In genomic region chr1:148038462-148039333, GRCh38 we compare ENCODE assay signal across 8 cellular contexts.
DNase-seq lines count a peak whose midpoint lies in the region; ATAC-seq and TF ChIP-seq lines count a peak whose summit lies in the region.
"Not testable (repeated sequence)": the region's sequence is repeated elsewhere in the genome, so short reads cannot be mapped to it uniquely, and the experiment has no call there.

No MANE protein-coding gene starts in this region.

- not testable (repeated sequence) for H3K9me3 Mint-ChIP-seq in GM23338, natural killer cell

- POLR2A ChIA-PET in Panc1 (lab: Charles Lee): interaction anchor here (0.7 to 1.0 kb wide), 2 partner anchors 225 to 296 kb away, joined by 3 read pairs; no protein-coding TSS in a partner anchor

- peak overlapping the region; percentile 91; the same call in 1 of the 2 replicates for H3K27ac ChIP-seq in GM23338 (ENCODE audit: low read depth)
- peak overlapping the region; percentile 68; the same call in 1 of the 2 replicates for H3K27ac ChIP-seq in Panc1 (ENCODE audit: low read length)
- peak overlapping the region in 4 of 5 donors; percentile 58 to 83 (median 69) for H3K27ac ChIP-seq in stomach

- H3K9me3 ChIP-seq in Panc1 (ENCODE audit: control insufficient read depth, insufficient read depth, low read depth, low read length); stomach: not testable (repeated sequence)

- H3K79me2 ChIP-seq in GM23338 (replicated peaks; ENCODE audit: insufficient read depth): not testable (repeated sequence)

- H3K4me1 Mint-ChIP-seq in GM23338, natural killer cell: not testable (repeated sequence)

- TF ChIP-seq POLR2A in stomach (IDR thresholded peaks at IDR 0.05): peak in 2 of 4 donors; percentile 83 to 99

- H3K4me3 Mint-ChIP-seq in GM23338 (peak overlapping the region; percentile 74), natural killer cell (peak overlapping the region; percentile 90)

- TSS peak; percentile 100 for BruUV-seq in Panc1 (replicated peaks; lab: Mats Ljungman, UMichigan)

- in situ Hi-C loops in KBM-7 (cut with MboI; ENCODE audit: low pct_unique_long_range_greater_than_20kb, low sequenced_read_pairs); Panc1 (cut with HindIII; ENCODE audit: low pct_unique_long_range_greater_than_20kb, low sequenced_read_pairs): not testable (repeated sequence)

- ATAC-seq in GM23338 (peak; percentile 85), Panc1 (peak; percentile 91), natural killer cell (peak; percentile 87 to 90 (median 89))

- CTCF ChIA-PET in Panc1 (lab: Charles Lee): not testable (repeated sequence)

- not testable (repeated sequence) for H3K4me1 ChIP-seq in GM23338 (ENCODE audit: insufficient read depth); Panc1 (ENCODE audit: control insufficient read depth, insufficient read depth, low read length); stomach

- H3K4me2 ChIP-seq in GM23338: peak overlapping the region; percentile 82

- intact Hi-C loops in Panc1 (cut with micrococcal nuclease; ENCODE audit: unreplicated experiment); natural killer cell (cut with micrococcal nuclease); stomach (cut with DNase I; ENCODE audit: low total_unique reads): not testable (repeated sequence)

- H3K36me3 ChIP-seq in GM23338 (ENCODE audit: insufficient read depth); Panc1 (ENCODE audit: control insufficient read depth, insufficient read depth, low read length); stomach: not testable (repeated sequence)

- H3K4me3 ChIP-seq in GM23338 (peak overlapping the region; percentile 61), Panc1 (ENCODE audit: low read depth in 2 of 2, low read length in 2 of 2) (peak overlapping the region; percentile 32 to 49), fibroblast of mammary gland (ENCODE audit: control insufficient read depth, low read depth, low read length) (peak overlapping the region; percentile 35), stomach (peak overlapping the region; percentile 39 to 45 (median 42))

- not testable (repeated sequence) for H3F3A ChIP-seq in GM23338 (replicated peaks; ENCODE audit: low read depth)

- not testable (repeated sequence) for TF ChIP-seq CTCF in GM23338 (conservative IDR thresholded peaks at IDR 0.05; ENCODE audit: low read depth in 2 of 2); Panc1 (IDR thresholded peaks at IDR 0.05); fibroblast of mammary gland (conservative IDR thresholded peaks at IDR 0.05; ENCODE audit: control insufficient read depth, insufficient read depth, low read depth, low read length); natural killer cell (IDR thresholded peaks at IDR 0.05); stomach (IDR thresholded peaks at IDR 0.05)

- H3K27ac Mint-ChIP-seq in GM23338 (peak overlapping the region; percentile 100), natural killer cell (peak overlapping the region; percentile 84 to 86)

- not testable (repeated sequence) for H3K36me3 Mint-ChIP-seq in GM23338 (ENCODE audit: low read depth); natural killer cell

- TF ChIP-seq EP300 in stomach (IDR thresholded peaks at IDR 0.05): not testable (repeated sequence)

- not testable (repeated sequence) for H3K9me2 ChIP-seq in GM23338 (ENCODE audit: insufficient read depth)

- H3K27me3 ChIP-seq in GM23338 (ENCODE audit: insufficient read depth) (peaks cover 11% of the 10 kb centered on the region), stomach (peaks cover 0 to 13% (median 0%) of the 10 kb centered on the region in 3 donors)
- not testable (repeated sequence) for H3K27me3 ChIP-seq in Panc1 (ENCODE audit: control insufficient read depth, insufficient read depth, low read length)

- H4K20me1 ChIP-seq in GM23338 (replicated peaks; ENCODE audit: insufficient read depth): not testable (repeated sequence)

- not testable (repeated sequence) for H2AFZ ChIP-seq in GM23338

- not testable (repeated sequence) for H3K27me3 Mint-ChIP-seq in GM23338 (ENCODE audit: insufficient read depth, low read depth, poor library complexity); natural killer cell (ENCODE audit: low read depth in 2 of 2)

- 0 to 1% (median 0%) methylated on average over 16 to 19 of the region's 38 CpGs for WGBS in stomach, 5 donors

- peak; percentile 99 for DNase-seq in ELR (ENCODE audit: low read depth)
- DNase-seq in GM23338 (ENCODE audit: low spot score): peak; percentile 91
- DNase-seq in KBM-7: peak; percentile 74
- peak; percentile 93 for DNase-seq in Panc1 (ENCODE audit: low read depth, low spot score)
- peak; percentile 38 for DNase-seq in activated T-helper 1 cell treated with Interleukin-2 at 50 U/mL for 16 hours (ENCODE audit: low read depth)
- DNase-seq in fibroblast of mammary gland (ENCODE audit: low read depth): peak; percentile 90
- DNase-seq in natural killer cell: peak; percentile 56
- peak; percentile 39 for DNase-seq in stomach

TF ChIP-seq in GM23338, 12 proteins besides CTCF, POLR2A, EP300 and RAD21:
- TF ChIP-seq CREB1 (CRISPR knock-in tag; IDR thresholded peaks at IDR 0.05; ENCODE audit: low read depth) (peak; percentile 59), POLR2AphosphoS5 (IDR thresholded peaks at IDR 0.05; ENCODE audit: low read depth) (peak; percentile 97), ETS1 (IDR thresholded peaks at IDR 0.05) (peak; percentile 75)

Comparison
In these comparisons a context has a peak if more than half of its experiments do, and no peak if none do; other contexts are left out.
1. Peak in every context shown above with its lines: DNase-seq, ATAC-seq, H3K4me3 ChIP-seq and H3K27ac ChIP-seq.
2. DNase-seq: peak in every context shown above with its lines; median percentile 99 in ELR; 93 in Panc1; 91 in GM23338; 90 in fibroblast of mammary gland; 74 in KBM-7; 56 in natural killer cell; 39 in stomach; 38 in activated T-helper 1 cell treated with Interleukin-2 at 50 U/mL for 16 hours.